Comparison of ENCODE assay signal across 8 cellular contexts in genomic region chr13:30743319-30744055, GRCh38. TPM values are rescaled to one million over a fixed set of nuclear protein-coding genes. Genes with fewer than 3 reads are reported as not detected.
A peak's percentile ranks its signal among the peaks of the same experiment; 100 is the strongest.
DNase-seq lines count a peak whose midpoint lies in the region; ATAC-seq and TF ChIP-seq lines count a peak whose summit lies in the region.

No MANE protein-coding gene starts in this region.

- H3K27me3 Mint-ChIP-seq in mesothelial cell of epicardium (ENCODE audit: low read depth): peaks cover 8% of the 10 kb centered on the region

- H3K4me3 ChIP-seq in brain microvascular endothelial cell (ENCODE audit: low read depth, low read length): no peak overlapping the region
- H3K4me3 ChIP-seq in WERI-Rb-1 (ENCODE audit: low read depth, low read length): no peak overlapping the region

- in situ Hi-C loops in brain microvascular endothelial cell (cut with HindIII; ENCODE audit: low pct_ligation_motif_present, low sequenced_read_pairs): no loop called here

- peak; percentile 86 for DNase-seq in AG08396 (ENCODE audit: low spot score)
- peak; percentile 99 for DNase-seq in brain microvascular endothelial cell
- DNase-seq in mesothelial cell of epicardium (ENCODE audit: low spot score in 2 of 2, unreplicated experiment in 2 of 2): no peak
- DNase-seq in SHP77 treated with DMSO at 0.1 percent for 48 hours (lab: John Stamatoyannopoulos, UW): no peak
- DNase-seq in NCI-H2029 (lab: John Stamatoyannopoulos, UW): no peak
- DNase-seq in WERI-Rb-1: no peak

- no peak for TF ChIP-seq CTCF in brain microvascular endothelial cell (IDR thresholded peaks at IDR 0.05; ENCODE audit: low read depth, low read length, missing control alignments)
- no peak for TF ChIP-seq CTCF in mesothelial cell of epicardium (IDR thresholded peaks at IDR 0.05; ENCODE audit: unreplicated experiment)
- TF ChIP-seq CTCF in WERI-Rb-1 (IDR thresholded peaks at IDR 0.05; ENCODE audit: low read depth, low read length): no peak

- H3K36me3 Mint-ChIP-seq in mesothelial cell of epicardium: no peaks in the 10 kb centered on the region

- H3K27ac ChIP-seq in KOPT-K1 (ENCODE audit: low read depth, low read length, poor library complexity, severe bottlenecking): peak overlapping the region; percentile 27
- H3K27ac ChIP-seq in brain microvascular endothelial cell: peak overlapping the region; percentile 90
- no peak overlapping the region for H3K27ac ChIP-seq in WERI-Rb-1

- H3K27me3 ChIP-seq in brain microvascular endothelial cell (replicated peaks): no peaks in the 10 kb centered on the region
- no peaks in the 10 kb centered on the region for H3K27me3 ChIP-seq in WERI-Rb-1 (ENCODE audit: insufficient read depth, low read depth, severe bottlenecking)

- peaks cover 27% of the 10 kb centered on the region for H3K4me1 Mint-ChIP-seq in mesothelial cell of epicardium

- H3K9me3 ChIP-seq in KOPT-K1 (ENCODE audit: insufficient read depth, low read length, poor library complexity, severe bottlenecking) (no peaks in the 10 kb centered on the region), WERI-Rb-1 (ENCODE audit: severe bottlenecking) (no peaks in the 10 kb centered on the region)

- no peaks in the 10 kb centered on the region for H3K9me3 Mint-ChIP-seq in mesothelial cell of epicardium

- H3K4me3 Mint-ChIP-seq in mesothelial cell of epicardium: no peak overlapping the region

- no peak for ATAC-seq in HG03460 (IDR thresholded peaks at IDR 0.05; ENCODE audit: unreplicated experiment)

- H3K27ac Mint-ChIP-seq in mesothelial cell of epicardium: peak overlapping the region; percentile 74

- H3K36me3 ChIP-seq in KOPT-K1 (ENCODE audit: insufficient read depth, low read length) (peaks cover 29% of the 10 kb centered on the region), brain microvascular endothelial cell (replicated peaks) (no peaks in the 10 kb centered on the region), WERI-Rb-1 (no peaks in the 10 kb centered on the region)

RNA-seq across cellular contexts. Expression of gene ALOX5AP, which starts 8.1 kb away (rescaled TPM):
- 0.25 TPM in 2 of 3 replicates, not detected in the other for total RNA-seq in mesothelial cell of epicardium

Comparison
In these comparisons a context has a peak if more than half of its experiments do, and no peak if none do; other contexts are left out.
1. DNase-seq: peak in AG08396 (single experiment) and brain microvascular endothelial cell (single experiment); none in mesothelial cell of epicardium (0 of 2), SHP77 treated with DMSO at 0.1 percent for 48 hours (single experiment), NCI-H2029 (single experiment) and WERI-Rb-1 (single experiment).